9 cellular contexts compared by ENCODE assay signal in genomic region chr2:152222975-152223638, GRCh38. TPM values are rescaled to one million over a fixed set of nuclear protein-coding genes. Genes with fewer than 3 reads are reported as not detected.
DNase-seq lines count a peak whose midpoint lies in the region; ATAC-seq, FAIRE-seq and TF ChIP-seq lines count a peak whose summit lies in the region.
"Had no signal": no experiment of that assay in that cellular context is flagged by ENCODE, and none has a peak within 500 bp of the region (broad histone marks: within the 10 kb centered on the region; RNA-seq: fewer than 3 reads in every experiment).

No MANE protein-coding gene starts in this region.

- no peaks in the 10 kb centered on the region for H3K36me3 ChIP-seq in adrenal gland (replicated peaks in 1 of 2)
- no peaks in the 10 kb centered on the region for H3K36me3 ChIP-seq in H7 (replicated peaks; ENCODE audit: control insufficient read depth, insufficient read depth, low read length)
- H3K36me3 ChIP-seq: Peyer's patch had no signal

- H3K27me3 ChIP-seq in adrenal gland (no peaks in the 10 kb centered on the region), H7 (ENCODE audit: control insufficient read depth, insufficient read depth, low read length) (no peaks in the 10 kb centered on the region)
- H3K27me3 ChIP-seq: Peyer's patch had no signal

- POLR2A ChIA-PET in A549 (lab: Yijun Ruan, JAX): no interaction called here

- TF ChIP-seq CTCF in A549 (IDR thresholded peaks at IDR 0.05): no peak
- TF ChIP-seq CTCF in adrenal gland (IDR thresholded peaks at IDR 0.05): no peak

- in situ Hi-C loops in KBM-7 (cut with MboI; ENCODE audit: low pct_unique_long_range_greater_than_20kb, low sequenced_read_pairs): no loop called here

- WGBS in A549 (ENCODE audit: missing lambda C conversion rate): 74% methylated on average over 7 of the region's 7 CpGs
- 24 to 28% (median 26%) methylated on average over 7 of the region's 7 CpGs for WGBS in adrenal gland, 4 donors

- TF ChIP-seq POLR2A in A549 (IDR thresholded peaks at IDR 0.05; ENCODE audit: low read length) (no peak), adrenal gland (IDR thresholded peaks at IDR 0.05) (no peak)

- DNase-seq in A549 (ENCODE audit: low read depth in 1 of 2, low spot score in 1 of 2): no peak
- peak; percentile 79 for DNase-seq in KBM-7
- peak; percentile 32 to 71 (median 57) for DNase-seq in adrenal gland
- DNase-seq in kidney tubule cell (ENCODE audit: low spot score): peak; percentile 69
- DNase-seq in H7: no peak
- DNase-seq in activated CD4-positive, alpha-beta T cell treated with anti-CD3 and anti-CD28 coated beads for 48 hours: no peak

- H3K9me3 ChIP-seq in A549: no peaks in the 10 kb centered on the region
- no peaks in the 10 kb centered on the region for H3K9me3 ChIP-seq in adrenal gland (replicated peaks in 1 of 3)
- H3K9me3 ChIP-seq: Peyer's patch had no signal

- no peak for TF ChIP-seq EP300 in A549 (IDR thresholded peaks at IDR 0.05)

- CTCF ChIA-PET in A549 (lab: Yijun Ruan, JAX): no interaction called here

- peaks cover 11% of the 10 kb centered on the region; the same call in 2 of the 3 replicates for H3K4me1 ChIP-seq in A549
- peaks cover 0 to 17% of the 10 kb centered on the region in 2 donors for H3K4me1 ChIP-seq in adrenal gland (replicated peaks in 1 of 2)

- intact Hi-C loops in adrenal gland (cut with DNase I): no loop called here

- H3K4me2 ChIP-seq in A549: peak overlapping the region; percentile 23; the same call in 1 of the 3 replicates

- no peak for FAIRE-seq in A549 (lab: Jason Lieb, UNC)

- H3K4me3 ChIP-seq in A549: no peak overlapping the region
- no peak overlapping the region for H3K4me3 ChIP-seq in adrenal gland
- H3K4me3 ChIP-seq in H7 (ENCODE audit: insufficient read depth, low read depth, low read length): no peak overlapping the region
- H3K4me3 ChIP-seq: Peyer's patch had no signal

- ATAC-seq in A549 (no peak; a peak in 1 of 6 replicates), HG03025 (IDR thresholded peaks at IDR 0.05; ENCODE audit: low FRiP score, unreplicated experiment) (no peak), HG02798 (IDR thresholded peaks at IDR 0.05; ENCODE audit: poor library complexity, unreplicated experiment) (no peak)

- TF ChIP-seq RAD21 in A549 (conservative IDR thresholded peaks at IDR 0.05 in 1 of 2, IDR thresholded peaks at IDR 0.05 in 1 of 2): no peak

- H3K27ac ChIP-seq in A549 (no peak overlapping the region), adrenal gland (no peak overlapping the region)

TF ChIP-seq in A549, 52 proteins besides CTCF, POLR2A, EP300 and RAD21:
- TF ChIP-seq MAX (IDR thresholded peaks at IDR 0.05) (no peak), NPAS2 (CRISPR knock-in tag; IDR thresholded peaks at IDR 0.05; ENCODE audit: borderline replicate concordance) (no peak), FOXS1 (CRISPR knock-in tag; IDR thresholded peaks at IDR 0.05) (no peak), HDAC2 (IDR thresholded peaks at IDR 0.05) (no peak), ZSCAN20 (CRISPR knock-in tag; IDR thresholded peaks at IDR 0.05) (no peak), ZC3H11A (IDR thresholded peaks at IDR 0.05) (no peak), KDM5A (IDR thresholded peaks at IDR 0.05) (no peak), MYC (IDR thresholded peaks at IDR 0.05; ENCODE audit: borderline replicate concordance, low read length) (no peak), HMGXB4 (CRISPR knock-in tag; IDR thresholded peaks at IDR 0.05; ENCODE audit: borderline replicate concordance) (no peak), E2F6 (IDR thresholded peaks at IDR 0.05; ENCODE audit: borderline replicate concordance, low read depth) (no peak), RFX5 (IDR thresholded peaks at IDR 0.05) (no peak), HES2 (IDR thresholded peaks at IDR 0.05) (no peak), GATA3 (IDR thresholded peaks at IDR 0.05; ENCODE audit: borderline replicate concordance) (no peak), POLR2AphosphoS2 (conservative IDR thresholded peaks at IDR 0.05; ENCODE audit: low read length) (no peak)
- TF ChIP-seq, protein P1, sequence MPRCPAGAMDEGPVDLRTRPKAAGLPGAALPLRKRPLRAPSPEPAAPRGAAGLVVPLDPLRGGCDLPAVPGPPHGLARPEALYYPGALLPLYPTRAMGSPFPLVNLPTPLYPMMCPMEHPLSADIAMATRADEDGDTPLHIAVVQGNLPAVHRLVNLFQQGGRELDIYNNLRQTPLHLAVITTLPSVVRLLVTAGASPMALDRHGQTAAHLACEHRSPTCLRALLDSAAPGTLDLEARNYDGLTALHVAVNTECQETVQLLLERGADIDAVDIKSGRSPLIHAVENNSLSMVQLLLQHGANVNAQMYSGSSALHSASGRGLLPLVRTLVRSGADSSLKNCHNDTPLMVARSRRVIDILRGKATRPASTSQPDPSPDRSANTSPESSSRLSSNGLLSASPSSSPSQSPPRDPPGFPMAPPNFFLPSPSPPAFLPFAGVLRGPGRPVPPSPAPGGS (IDR thresholded peaks at IDR 0.05): no peak

RNA-seq across cellular contexts. Expression of gene STAM2, which starts 47.5 kb away (rescaled TPM):
- polyA plus RNA-seq in A549 (2011; rRNA removed) (25.7 and 34.5 TPM in 2 replicates), A549 (2017; fragmentation: RNase III; extraction: RNeasy Plus Mini Kit Qiagen cat#74134 plus additional on column Dnase treatment) (13.3 to 14.5 TPM (median 13.8 TPM) in 3 replicates), adrenal gland (10 to 100 TPM in 1 of 3 donors, 1 to 10 TPM in 2; 6.5 to 32.5 (median 7.6) TPM)
- polyA plus RNA-seq in A549 (2012; cell fraction: cytosol; rRNA removed): 3.0 and 4.0 TPM in 2 replicates
- polyA plus RNA-seq in A549 (2012; cell fraction: nucleus; rRNA removed): 4.0 and 4.7 TPM in 2 replicates
- polyA minus RNA-seq in A549 (2011; rRNA and poly(A)+ RNA removed): 32.2 and 33.3 TPM in 2 replicates
- 10 to 100 TPM; 22.8 to 45.8 (median 33.8) TPM for total RNA-seq in adrenal gland
- total RNA-seq in H7 (2014; rRNA removed; shearing (Covaris generic)): 7.8 and 11.6 TPM in 2 replicates

Comparison
In these comparisons a context has a peak if more than half of its experiments do, and no peak if none do; other contexts are left out.
1. DNase-seq: peak in KBM-7 (single experiment), adrenal gland (7 of 7) and kidney tubule cell (single experiment); none in A549 (0 of 2), H7 (single experiment) and activated CD4-positive, alpha-beta T cell treated with anti-CD3 and anti-CD28 coated beads for 48 hours (single experiment).